11 cellular contexts compared by ENCODE assay signal in the genomic region with DNA sequence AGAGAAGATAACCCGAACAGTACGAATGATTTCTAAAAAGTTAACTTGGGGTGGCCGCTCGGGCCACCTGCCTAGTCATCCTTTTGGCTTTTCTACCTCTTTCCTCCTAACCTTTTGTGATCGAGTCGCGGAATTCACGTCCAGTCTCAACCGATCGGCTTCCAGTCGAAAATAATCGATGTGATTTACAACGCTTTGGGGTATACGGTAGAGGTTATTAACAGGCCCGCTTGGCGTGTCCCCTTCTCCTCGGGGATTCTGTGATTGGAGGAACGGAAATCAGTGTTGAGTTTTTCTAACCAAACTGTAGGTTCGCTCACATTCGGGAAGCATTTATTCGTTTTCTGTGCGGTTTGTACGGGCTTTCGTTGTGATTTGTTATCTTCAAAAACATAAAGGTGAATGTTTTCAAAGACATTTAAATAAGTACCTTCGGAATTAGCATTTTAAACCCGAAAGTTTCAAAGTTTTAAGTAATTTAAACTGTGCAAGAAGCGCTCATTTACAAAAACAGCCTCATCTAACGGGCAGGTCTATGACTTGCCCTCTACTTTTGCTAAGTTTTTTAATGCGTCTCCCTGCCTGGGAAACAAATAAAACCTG. TPM values are rescaled to one million over a fixed set of nuclear protein-coding genes. Genes with fewer than 3 reads are reported as not detected.
A peak's percentile ranks its signal among the peaks of the same experiment; 100 is the strongest.
DNase-seq lines count a peak whose midpoint lies in the region; ATAC-seq and TF ChIP-seq lines count a peak whose summit lies in the region.
"Had no signal": no experiment of that assay in that cellular context is flagged by ENCODE, and none has a peak within 500 bp of the region (broad histone marks: within the 10 kb centered on the region; RNA-seq: fewer than 3 reads in every experiment).

No MANE protein-coding gene starts in this region.

- H3K27me3 ChIP-seq in foreskin keratinocyte (peaks cover 69% of the 10 kb centered on the region), adrenal gland (peaks cover 67% of the 10 kb centered on the region)

- intact Hi-C loops in adrenal gland (cut with DNase I): no loop called here

- TF ChIP-seq CTCF in foreskin keratinocyte (conservative IDR thresholded peaks at IDR 0.05) (no peak), adrenal gland (IDR thresholded peaks at IDR 0.05) (no peak)

- no peak for ATAC-seq in activated CD8-positive, alpha-beta memory T cell treated with anti-CD3 and anti-CD28 coated beads, Interleukin-2, amount 10 ng/mL, durations not matched to agents 7 days and 5 days
- ATAC-seq in foreskin keratinocyte: no peak
- ATAC-seq in HG03354 (IDR thresholded peaks at IDR 0.05; ENCODE audit: poor library complexity, severe bottlenecking, unreplicated experiment): no peak

- CTCF ChIA-PET in activated CD8-positive, alpha-beta memory T cell treated with anti-CD3 and anti-CD28 coated beads, Interleukin-2, amount 10 ng/mL, durations not matched to agents 7 days and 5 days (lab: Charles Lee): no interaction called here

- H3K27me3 Mint-ChIP-seq in T-helper 1 cell treated with Interleukin-12 subunit alpha and Interleukin-12 subunit beta and Interleukin-4 antibody, amounts not matched to agents 30 μg/mL and 1 μg/mL, for 36 hours (ENCODE audit: low read depth): peaks cover 67% of the 10 kb centered on the region
- H3K27me3 Mint-ChIP-seq in activated CD8-positive, alpha-beta memory T cell treated with anti-CD3 and anti-CD28 coated beads, Interleukin-2, amount 10 ng/mL, durations not matched to agents 7 days and 5 days: peaks cover 61% of the 10 kb centered on the region

- no peaks in the 10 kb centered on the region for H3K36me3 Mint-ChIP-seq in T-helper 1 cell treated with Interleukin-12 subunit alpha and Interleukin-12 subunit beta and Interleukin-4 antibody, amounts not matched to agents 30 μg/mL and 1 μg/mL, for 36 hours (ENCODE audit: low read depth)
- H3K36me3 Mint-ChIP-seq in activated CD8-positive, alpha-beta memory T cell treated with anti-CD3 and anti-CD28 coated beads, Interleukin-2, amount 10 ng/mL, durations not matched to agents 7 days and 5 days: no peaks in the 10 kb centered on the region

- H3K36me3 ChIP-seq in adrenal gland (replicated peaks in 1 of 2): no peaks in the 10 kb centered on the region

- peaks cover 5% of the 10 kb centered on the region for H3K4me1 Mint-ChIP-seq in T-helper 1 cell treated with Interleukin-12 subunit alpha and Interleukin-12 subunit beta and Interleukin-4 antibody, amounts not matched to agents 30 μg/mL and 1 μg/mL, for 36 hours (ENCODE audit: low read depth)
- peaks cover 12% of the 10 kb centered on the region for H3K4me1 Mint-ChIP-seq in activated CD8-positive, alpha-beta memory T cell treated with anti-CD3 and anti-CD28 coated beads, Interleukin-2, amount 10 ng/mL, durations not matched to agents 7 days and 5 days

- WGBS in adrenal gland, 4 donors: 10 to 13% (median 12%) methylated on average over 29 of the region's 29 CpGs

- TF ChIP-seq POLR2A in adrenal gland (IDR thresholded peaks at IDR 0.05): no peak

- H3K27ac ChIP-seq in foreskin keratinocyte: no peak overlapping the region
- H3K27ac ChIP-seq in adrenal gland: no peak overlapping the region

- H3K4me3 Mint-ChIP-seq in T-helper 1 cell treated with Interleukin-12 subunit alpha and Interleukin-12 subunit beta and Interleukin-4 antibody, amounts not matched to agents 30 μg/mL and 1 μg/mL, for 36 hours: peak overlapping the region; percentile 72
- peak overlapping the region; percentile 72 for H3K4me3 Mint-ChIP-seq in activated CD8-positive, alpha-beta memory T cell treated with anti-CD3 and anti-CD28 coated beads, Interleukin-2, amount 10 ng/mL, durations not matched to agents 7 days and 5 days

- H3K4me1 ChIP-seq in foreskin keratinocyte (peaks cover 5% of the 10 kb centered on the region), adrenal gland (replicated peaks in 1 of 2) (peaks cover 0 to 3% of the 10 kb centered on the region in 2 donors)

- H3K27ac Mint-ChIP-seq in T-helper 1 cell treated with Interleukin-12 subunit alpha and Interleukin-12 subunit beta and Interleukin-4 antibody, amounts not matched to agents 30 μg/mL and 1 μg/mL, for 36 hours: no peak overlapping the region
- H3K27ac Mint-ChIP-seq in activated CD8-positive, alpha-beta memory T cell treated with anti-CD3 and anti-CD28 coated beads, Interleukin-2, amount 10 ng/mL, durations not matched to agents 7 days and 5 days: no peak overlapping the region

- no peaks in the 10 kb centered on the region for H3K9me3 Mint-ChIP-seq in T-helper 1 cell treated with Interleukin-12 subunit alpha and Interleukin-12 subunit beta and Interleukin-4 antibody, amounts not matched to agents 30 μg/mL and 1 μg/mL, for 36 hours
- H3K9me3 Mint-ChIP-seq in activated CD8-positive, alpha-beta memory T cell treated with anti-CD3 and anti-CD28 coated beads, Interleukin-2, amount 10 ng/mL, durations not matched to agents 7 days and 5 days (ENCODE audit: low read depth): no peaks in the 10 kb centered on the region

- peak overlapping the region in 1 of 4 donors; percentile 48 for H3K4me3 ChIP-seq in adrenal gland

- DNase-seq in T-helper 1 cell: no peak
- no peak for DNase-seq in activated CD8-positive, alpha-beta memory T cell treated with anti-CD3 and anti-CD28 coated beads, Interleukin-2, amount 10 ng/mL, durations not matched to agents 7 days and 5 days
- DNase-seq in foreskin keratinocyte: peak; percentile 17 to 38
- DNase-seq in stimulated activated CD8-positive, alpha-beta memory T cell treated with anti-CD3 and anti-CD28 coated beads, Interleukin-4, amount 100 ng/mL, for 48 hours: peak; percentile 26
- no peak for DNase-seq in activated gamma-delta T cell treated with Interleukin-2 at 50 U/mL for 16 hours
- DNase-seq in adrenal gland: no peak
- DNase-seq: IMR-90 had no signal

- no peaks in the 10 kb centered on the region for H3K9me3 ChIP-seq in adrenal gland (replicated peaks in 1 of 3)

RNA-seq across cellular contexts. Expression of a gene that starts 0.6 kb away (rescaled TPM):
- total RNA-seq in activated CD8-positive, alpha-beta memory T cell treated with anti-CD3 and anti-CD28 coated beads, Interleukin-2, amount 10 ng/mL, durations not matched to agents 7 days and 5 days: not detected
- total RNA-seq in foreskin keratinocyte: 0.04 TPM in 1 of 2 replicates, not detected in the other
- polyA plus RNA-seq in foreskin keratinocyte: 0.01 and 0.04 TPM in 2 replicates
- not detected for total RNA-seq in adrenal gland
- not detected for polyA plus RNA-seq in adrenal gland
- total RNA-seq: IMR-90; skeletal muscle tissue; T-helper 2 cell treated with Interferon-gamma antibody and Interleukin-4, amounts not matched to agents 100 ng/mL and 5 ng/mL, for 36 hours had no signal
- polyA plus RNA-seq: IMR-90 had no signal

Comparison
In these comparisons a context has a peak if more than half of its experiments do, and no peak if none do; other contexts are left out.
1. DNase-seq: peak in foreskin keratinocyte (2 of 2) and stimulated activated CD8-positive, alpha-beta memory T cell treated with anti-CD3 and anti-CD28 coated beads, Interleukin-4, amount 100 ng/mL, for 48 hours (single experiment); none in T-helper 1 cell (0 of 5), activated CD8-positive, alpha-beta memory T cell treated with anti-CD3 and anti-CD28 coated beads, Interleukin-2, amount 10 ng/mL, durations not matched to agents 7 days and 5 days (single experiment), activated gamma-delta T cell treated with Interleukin-2 at 50 U/mL for 16 hours (single experiment) and adrenal gland (0 of 7).